ENCODE assay signal across 12 cellular contexts in genomic region chr2:126666003-126666402, GRCh38. TPM values are rescaled to one million over a fixed set of nuclear protein-coding genes. Genes with fewer than 3 reads are reported as not detected.
A peak's percentile ranks its signal among the peaks of the same experiment; 100 is the strongest.
DNase-seq lines count a peak whose midpoint lies in the region; ATAC-seq and TF ChIP-seq lines count a peak whose summit lies in the region.
"Had no signal": no experiment of that assay in that cellular context is flagged by ENCODE, and none has a peak within 500 bp of the region (broad histone marks: within the 10 kb centered on the region; RNA-seq: fewer than 3 reads in every experiment).

No MANE protein-coding gene starts in this region.

- no peaks in the 10 kb centered on the region for H3K9me3 ChIP-seq in gastroesophageal sphincter
- H3K9me3 ChIP-seq in gastrocnemius medialis, result no peaks in the 10 kb centered on the region
- H3K9me3 ChIP-seq in GM23248 (ENCODE audit: low read depth), result no peaks in the 10 kb centered on the region
- no peaks in the 10 kb centered on the region for H3K9me3 ChIP-seq in osteoblast (ENCODE audit: low read depth, low read length)
- H3K9me3 ChIP-seq: suprapubic skin had no signal

- intact Hi-C loops in gastrocnemius medialis (cut with DNase I; ENCODE audit: low total_unique reads), result no loop called here

- no peaks in the 10 kb centered on the region for H3K9me2 ChIP-seq in GM23248 (ENCODE audit: insufficient read depth)

- H3K9ac ChIP-seq in GM23248, result no peak overlapping the region

- ATAC-seq in GM21390 (IDR thresholded peaks at IDR 0.05; ENCODE audit: unreplicated experiment) (peak; percentile 1), WTC11 (peak; percentile 49; the same call in 1 of the 2 replicates), gastroesophageal sphincter (no peak), gastrocnemius medialis (no peak)

- no peaks in the 10 kb centered on the region for H4K20me1 ChIP-seq in GM23248 (ENCODE audit: insufficient read depth)
- peaks cover 12% of the 10 kb centered on the region for H4K20me1 ChIP-seq in osteoblast (ENCODE audit: insufficient read depth, low read length)

- no peaks in the 10 kb centered on the region for H3K36me3 Mint-ChIP-seq in WTC11

- 33% methylated on average over 1 of the region's 8 CpGs; no CpG with 5 or more reads in 1 of the 2 donors for WGBS in gastroesophageal sphincter (ENCODE audit: low coverage in 1 of 2), 2 donors
- WGBS in GM23248 (ENCODE audit: low coverage in 1 of 2, low lambda C conversion rate in 2 of 2, missing lambda C conversion rate in 2 of 2), 2 experiments, result 78 to 80% methylated on average over 7 to 8 of the region's 8 CpGs

- TF ChIP-seq CTCF in WTC11 (IDR thresholded peaks at IDR 0.05) (no peak), gastroesophageal sphincter (IDR thresholded peaks at IDR 0.05) (no peak), gastrocnemius medialis (IDR thresholded peaks at IDR 0.05 in 4 of 5, conservative IDR thresholded peaks at IDR 0.05 in 1 of 5) (no peak), osteoblast (IDR thresholded peaks at IDR 0.05; ENCODE audit: extremely low read depth, low read depth, low read length) (no peak)

- peaks cover 12% of the 10 kb centered on the region for H3K4me1 Mint-ChIP-seq in WTC11

- CTCF ChIA-PET in WTC11 (lab: Charles Lee), result no interaction called here

- H3K27me3 ChIP-seq in gastroesophageal sphincter, result no peaks in the 10 kb centered on the region
- no peaks in the 10 kb centered on the region for H3K27me3 ChIP-seq in gastrocnemius medialis
- no peaks in the 10 kb centered on the region for H3K27me3 ChIP-seq in GM23248 (replicated peaks; ENCODE audit: insufficient read depth)
- H3K27me3 ChIP-seq in osteoblast (ENCODE audit: insufficient read depth, low read length), result no peaks in the 10 kb centered on the region
- H3K27me3 ChIP-seq: suprapubic skin had no signal

- no peaks in the 10 kb centered on the region for H3K27me3 Mint-ChIP-seq in WTC11 (ENCODE audit: low read depth)

- H2AFZ ChIP-seq in GM23248 (no peak overlapping the region), osteoblast (ENCODE audit: low read length) (no peak overlapping the region)

- no peaks in the 10 kb centered on the region for H3F3A ChIP-seq in GM23248 (ENCODE audit: insufficient read depth)

- H3K27ac ChIP-seq in gastroesophageal sphincter (peak overlapping the region in 3 of 4 donors; percentile 68 to 77 (median 76)), gastrocnemius medialis (peak overlapping the region; percentile 62 to 99 (median 84)), GM23248 (no peak overlapping the region), osteoblast (ENCODE audit: low read depth, low read length) (no peak overlapping the region)
- H3K27ac ChIP-seq: suprapubic skin had no signal

- H3K79me2 ChIP-seq in GM23248 (ENCODE audit: insufficient read depth) (no peaks in the 10 kb centered on the region; the same call in 1 of the 2 replicates), osteoblast (ENCODE audit: insufficient read depth, low read length) (peaks cover 37% of the 10 kb centered on the region)

- peak overlapping the region; percentile 29 for H3K27ac Mint-ChIP-seq in WTC11

- no peaks in the 10 kb centered on the region for H3K9me3 Mint-ChIP-seq in WTC11

- peaks cover 0 to 8% of the 10 kb centered on the region in 2 donors for H3K36me3 ChIP-seq in gastroesophageal sphincter
- no peaks in the 10 kb centered on the region for H3K36me3 ChIP-seq in gastrocnemius medialis
- H3K36me3 ChIP-seq in GM23248 (ENCODE audit: low read depth), result no peaks in the 10 kb centered on the region
- H3K36me3 ChIP-seq in osteoblast (ENCODE audit: insufficient read depth, low read length), result no peaks in the 10 kb centered on the region
- H3K36me3 ChIP-seq: suprapubic skin had no signal

- H3K4me3 ChIP-seq in gastroesophageal sphincter, result no peak overlapping the region
- H3K4me3 ChIP-seq in gastrocnemius medialis, result no peak overlapping the region
- no peak overlapping the region for H3K4me3 ChIP-seq in GM23248
- no peak overlapping the region for H3K4me3 ChIP-seq in osteoblast (ENCODE audit: insufficient read depth, low read length)
- H3K4me3 ChIP-seq: suprapubic skin had no signal

- POLR2A ChIA-PET in WTC11 (lab: Charles Lee), result no interaction called here

- TF ChIP-seq POLR2A in gastroesophageal sphincter (IDR thresholded peaks at IDR 0.05) (no peak), gastrocnemius medialis (IDR thresholded peaks at IDR 0.05) (no peak)

- no peak overlapping the region for H3K4me3 Mint-ChIP-seq in WTC11

- no peak for DNase-seq in WTC11 (ENCODE audit: low spot score)
- no peak for DNase-seq in gastrocnemius medialis
- DNase-seq in GM23248, result no peak
- no peak for DNase-seq in osteoblast (ENCODE audit: insufficient read length, low spot score, missing footprints)
- DNase-seq in NOMO-1 treated with DMSO at 0.1 percent for 48 hours (lab: John Stamatoyannopoulos, UW; ENCODE audit: unreplicated experiment), result no peak
- no peak for DNase-seq in NCI-H69 (lab: John Stamatoyannopoulos, UW)
- DNase-seq: activated CD8-positive, alpha-beta memory T cell treated with anti-CD3 and anti-CD28 coated beads, Interleukin-2, amount 50 U/mL, for 4 hours; DMS 273 treated with DMSO at 0.1 percent for 48 hours; NCI-H1930 had no signal

- no peak for TF ChIP-seq EP300 in gastroesophageal sphincter (IDR thresholded peaks at IDR 0.05)

- H3K4me1 ChIP-seq in gastroesophageal sphincter (peaks cover 0 to 99% (median 52%) of the 10 kb centered on the region in 3 donors), gastrocnemius medialis (peaks cover 79 to 87% of the 10 kb centered on the region in 2 donors), GM23248 (ENCODE audit: insufficient read depth) (no peaks in the 10 kb centered on the region), osteoblast (ENCODE audit: insufficient read depth, low read length) (no peaks in the 10 kb centered on the region)

- no peak overlapping the region for H3K4me2 ChIP-seq in GM23248 (ENCODE audit: unreplicated experiment)
- H3K4me2 ChIP-seq in osteoblast (ENCODE audit: insufficient read depth, low read length), result no peak overlapping the region

- in situ Hi-C loops in gastrocnemius medialis (cut with MboI; ENCODE audit: low sequenced_read_pairs in 4 of 4), result no loop called here
- in situ Hi-C loops in GM23248 (cut with MboI), result no loop called here

TF ChIP-seq in WTC11, 78 proteins besides CTCF, POLR2A, EP300 and RAD21 (continues in another document):
- TF ChIP-seq ZNF281 (CRISPR knock-in tag; IDR thresholded peaks at IDR 0.05), result no peak
- TF ChIP-seq ARID4B (CRISPR knock-in tag; IDR thresholded peaks at IDR 0.05; ENCODE audit: borderline replicate concordance), result no peak

RNA-seq across cellular contexts. Expression of gene GYPC, which starts 10.0 kb away (rescaled TPM):
- total RNA-seq in WTC11 (2021), result 21.9 to 28.1 TPM (median 23.9 TPM) in 3 replicates
- 100 to 1,000 TPM in 2 of 4 donors, 10 to 100 TPM in 2; 93.4 to 151 (median 108) TPM for total RNA-seq in gastroesophageal sphincter
- 10 to 100 TPM; 66.3 to 82.0 (median 71.9) TPM for total RNA-seq in gastrocnemius medialis
- 24.0 and 42.6 TPM in 2 replicates for total RNA-seq in GM23248 (2014; rRNA removed; shearing (Covaris generic))
- 45.8 and 48.2 TPM in 2 replicates for polyA plus RNA-seq in GM23248 (2016; fragmentation: Nextera tagmentation; extraction: Ambion mirVana)
- total RNA-seq in osteoblast, result 101 TPM in 2 replicates

Comparison
In these comparisons a context has a peak if more than half of its experiments do, and no peak if none do; other contexts are left out.
1. ATAC-seq: peak in GM21390 (single experiment) and WTC11 (single experiment); none in gastroesophageal sphincter (single experiment) and gastrocnemius medialis (0 of 2).
2. H3K27ac ChIP-seq: peak in gastroesophageal sphincter (3 of 4) and gastrocnemius medialis (4 of 4); none in GM23248 (single experiment) and osteoblast (single experiment).